Comparison of ENCODE assay signal across 9 cellular contexts in genomic region chr10:61592581-61592980, GRCh38.
DNase-seq lines count a peak whose midpoint lies in the region; ATAC-seq and TF ChIP-seq lines count a peak whose summit lies in the region.
"Had no signal": no experiment of that assay in that cellular context is flagged by ENCODE, and none has a peak within 500 bp of the region (broad histone marks: within the 10 kb centered on the region; RNA-seq: fewer than 3 reads in every experiment).

No MANE protein-coding gene starts in this region.

- H3K4me1 Mint-ChIP-seq in activated T-helper 1 cell treated with anti-CD3 and anti-CD28 coated beads, Interleukin-12 subunit alpha, Interleukin-12 subunit beta, Interleukin-2, Interleukin-4 antibody, amounts not matched to agents 30 ng/mL and 10 ng/mL and 1 ng/mL, durations not matched to agents 14 hours and 24 hours and 36 hours (ENCODE audit: low read depth), result no peaks in the 10 kb centered on the region

- H3K36me3 ChIP-seq in BE2C (no peaks in the 10 kb centered on the region), Karpas-422 (ENCODE audit: insufficient read depth, low read length) (no peaks in the 10 kb centered on the region)

- no peak overlapping the region for H2AFZ ChIP-seq in Karpas-422 (ENCODE audit: low read length)

- no peak overlapping the region for H3K9ac ChIP-seq in Karpas-422 (ENCODE audit: low read length)

- H3K27me3 ChIP-seq in BE2C, result peaks cover 4% of the 10 kb centered on the region; the same call in 1 of the 2 replicates
- H3K27me3 ChIP-seq in Karpas-422 (ENCODE audit: low read length), result no peaks in the 10 kb centered on the region

- no peaks in the 10 kb centered on the region for H3K79me2 ChIP-seq in Karpas-422 (ENCODE audit: low read length)

- peaks cover under 1% of the 10 kb centered on the region for H3K27me3 Mint-ChIP-seq in activated T-helper 1 cell treated with anti-CD3 and anti-CD28 coated beads, Interleukin-12 subunit alpha, Interleukin-12 subunit beta, Interleukin-2, Interleukin-4 antibody, amounts not matched to agents 30 ng/mL and 10 ng/mL and 1 ng/mL, durations not matched to agents 14 hours and 24 hours and 36 hours (ENCODE audit: insufficient read depth)

- peak; percentile 66 for TF ChIP-seq CTCF in BE2C (IDR thresholded peaks at IDR 0.05; ENCODE audit: low read depth, low read length)
- TF ChIP-seq CTCF in fibroblast of pulmonary artery (IDR thresholded peaks at IDR 0.05; ENCODE audit: low read length, missing control alignments), result peak; percentile 36

- H3K4me3 Mint-ChIP-seq in activated T-helper 1 cell treated with anti-CD3 and anti-CD28 coated beads, Interleukin-12 subunit alpha, Interleukin-12 subunit beta, Interleukin-2, Interleukin-4 antibody, amounts not matched to agents 30 ng/mL and 10 ng/mL and 1 ng/mL, durations not matched to agents 14 hours and 24 hours and 36 hours, result no peak overlapping the region
- H3K4me3 Mint-ChIP-seq: activated naive CD8-positive, alpha-beta T cell had no signal

- H3K9me2 ChIP-seq in Karpas-422 (replicated peaks; ENCODE audit: insufficient read depth, low read length), result no peaks in the 10 kb centered on the region

- H3K4me1 ChIP-seq in BE2C, result no peaks in the 10 kb centered on the region
- H3K4me1 ChIP-seq in Karpas-422 (ENCODE audit: low read length), result peaks cover 9% of the 10 kb centered on the region

- H3K4me2 ChIP-seq in Karpas-422 (ENCODE audit: low read depth, low read length, poor library complexity, severe bottlenecking), result no peak overlapping the region

- H3K27ac Mint-ChIP-seq in activated T-helper 1 cell treated with anti-CD3 and anti-CD28 coated beads, Interleukin-12 subunit alpha, Interleukin-12 subunit beta, Interleukin-2, Interleukin-4 antibody, amounts not matched to agents 30 ng/mL and 10 ng/mL and 1 ng/mL, durations not matched to agents 14 hours and 24 hours and 36 hours, result no peak overlapping the region
- H3K27ac Mint-ChIP-seq: activated naive CD8-positive, alpha-beta T cell had no signal

- H3K27ac ChIP-seq in Karpas-422 (ENCODE audit: low read length), result no peak overlapping the region

- H3K9me3 Mint-ChIP-seq in activated T-helper 1 cell treated with anti-CD3 and anti-CD28 coated beads, Interleukin-12 subunit alpha, Interleukin-12 subunit beta, Interleukin-2, Interleukin-4 antibody, amounts not matched to agents 30 ng/mL and 10 ng/mL and 1 ng/mL, durations not matched to agents 14 hours and 24 hours and 36 hours, result no peaks in the 10 kb centered on the region

- intact Hi-C loops in activated T-helper 1 cell treated with anti-CD3 and anti-CD28 coated beads, Interleukin-12 subunit alpha, Interleukin-12 subunit beta, Interleukin-2, Interleukin-4 antibody, amounts not matched to agents 30 ng/mL and 10 ng/mL and 1 ng/mL, durations not matched to agents 14 hours and 24 hours and 36 hours (cut with micrococcal nuclease), result no loop called here

- DNase-seq in BE2C, result peak; percentile 17
- peak; percentile 66 for DNase-seq in Karpas-422
- DNase-seq in fibroblast of pulmonary artery (ENCODE audit: low read depth), result peak; percentile 28
- no peak for DNase-seq in C1 segment of cervical spinal cord (lab: John Stamatoyannopoulos, UW)
- no peak for DNase-seq in activated T-helper 1 cell treated with anti-CD3 and anti-CD28 coated beads, Interleukin-12 subunit alpha, Interleukin-12 subunit beta, Interleukin-2, Interleukin-4 antibody, amounts not matched to agents 30 ng/mL and 10 ng/mL and 1 ng/mL, durations not matched to agents 14 hours and 24 hours and 36 hours (ENCODE audit: low spot score)
- DNase-seq in NCI-H446 treated with DMSO at 0.1 percent for 48 hours (lab: John Stamatoyannopoulos, UW), result no peak
- no peak for DNase-seq in activated T-cell treated with anti-CD3 and anti-CD28 coated beads for 4 hours

- H3K4me3 ChIP-seq in BE2C (ENCODE audit: low read depth, low read length) (no peak overlapping the region), Karpas-422 (ENCODE audit: low read length) (no peak overlapping the region), fibroblast of pulmonary artery (replicated peaks; ENCODE audit: low read depth, low read length) (no peak overlapping the region)

- H4K20me1 ChIP-seq in Karpas-422 (ENCODE audit: insufficient read depth, low read depth, low read length), result no peaks in the 10 kb centered on the region

- no peaks in the 10 kb centered on the region for H3K36me3 Mint-ChIP-seq in activated T-helper 1 cell treated with anti-CD3 and anti-CD28 coated beads, Interleukin-12 subunit alpha, Interleukin-12 subunit beta, Interleukin-2, Interleukin-4 antibody, amounts not matched to agents 30 ng/mL and 10 ng/mL and 1 ng/mL, durations not matched to agents 14 hours and 24 hours and 36 hours (ENCODE audit: low read depth)
- H3K36me3 Mint-ChIP-seq: activated naive CD8-positive, alpha-beta T cell had no signal

- peak; percentile 59 for ATAC-seq in GM19463 (IDR thresholded peaks at IDR 0.05; ENCODE audit: unreplicated experiment)

- no peaks in the 10 kb centered on the region for H3K9me3 ChIP-seq in BE2C
- H3K9me3 ChIP-seq in Karpas-422 (ENCODE audit: low read length), result no peaks in the 10 kb centered on the region

Comparison
In these comparisons a context has a peak if more than half of its experiments do, and no peak if none do; other contexts are left out.
1. DNase-seq: peak in BE2C (single experiment), Karpas-422 (single experiment) and fibroblast of pulmonary artery (single experiment); none in C1 segment of cervical spinal cord (0 of 14), activated T-helper 1 cell treated with anti-CD3 and anti-CD28 coated beads, Interleukin-12 subunit alpha, Interleukin-12 subunit beta, Interleukin-2, Interleukin-4 antibody, amounts not matched to agents 30 ng/mL and 10 ng/mL and 1 ng/mL, durations not matched to agents 14 hours and 24 hours and 36 hours (single experiment), NCI-H446 treated with DMSO at 0.1 percent for 48 hours (single experiment) and activated T-cell treated with anti-CD3 and anti-CD28 coated beads for 4 hours (single experiment).